ENCODE assay signal across 17 cellular contexts in genomic region chr22:46902436-46902835, GRCh38.
"Had no signal": no experiment of that assay in that cellular context is flagged by ENCODE, and none has a peak within 500 bp of the region (broad histone marks: within the 10 kb centered on the region; RNA-seq: fewer than 3 reads in every experiment).

No MANE protein-coding gene starts in this region.

- DNase-seq: activated CD4-positive, alpha-beta T cell treated with anti-CD3 and anti-CD28 coated beads, Interleukin-2, amount 50 U/mL, for 1 hour; activated CD4-positive, CD25-positive, alpha-beta regulatory T cell treated with anti-CD3 and anti-CD28 coated beads, Interleukin-2, amount 50 U/mL, for 72 hours; activated gamma-delta T cell treated with Interleukin-2 at 50 U/mL for 16 hours; activated T-cell treated with anti-CD3 and anti-CD28 coated beads for 4 hours; cerebellar nuclear complex; cortex of kidney; gastrocnemius medialis; immature natural killer cell; left colon; ovary; stimulated activated CD4-positive, alpha-beta T cell treated with anti-CD3 and anti-CD28 coated beads, Interleukin-4, amount 100 ng/mL, for 1 hour; testis had no signal

- H3K27ac ChIP-seq: adrenal gland, breast epithelium, gastrocnemius medialis, ovary, testis had no signal

- H3K9me3 ChIP-seq: adrenal gland, breast epithelium, gastrocnemius medialis, ovary, testis had no signal

- H3K4me2 ChIP-seq: smooth muscle cell had no signal

- H3K4me3 Mint-ChIP-seq: activated T-helper 1 cell treated with anti-CD3 and anti-CD28 coated beads, Interleukin-12 subunit alpha, Interleukin-12 subunit beta, Interleukin-2, Interleukin-4 antibody, amounts not matched to agents 30 ng/mL and 10 ng/mL and 1 ng/mL, durations not matched to agents 14 hours and 24 hours and 36 hours; immature natural killer cell had no signal

- H3K27ac Mint-ChIP-seq: activated naive CD4-positive, alpha-beta T cell treated with anti-CD3 and anti-CD28 coated beads, Interleukin-2, amount 50 U/mL, for 72 hours; activated T-helper 1 cell treated with anti-CD3 and anti-CD28 coated beads, Interleukin-12 subunit alpha, Interleukin-12 subunit beta, Interleukin-2, Interleukin-4 antibody, amounts not matched to agents 30 ng/mL and 10 ng/mL and 1 ng/mL, durations not matched to agents 14 hours and 24 hours and 36 hours had no signal

- H3K4me1 ChIP-seq: adrenal gland, breast epithelium, testis had no signal

- H3K4me3 ChIP-seq: adrenal gland, breast epithelium, gastrocnemius medialis, ovary, smooth muscle cell, testis had no signal

- ATAC-seq: activated naive CD4-positive, alpha-beta T cell treated with anti-CD3 and anti-CD28 coated beads, Interleukin-2, amount 50 U/mL, for 72 hours; gastrocnemius medialis had no signal

- H3K27me3 ChIP-seq: adrenal gland, breast epithelium, gastrocnemius medialis, ovary, testis had no signal

- H3K36me3 ChIP-seq: adrenal gland, breast epithelium, gastrocnemius medialis, ovary had no signal
